In the genomic region with DNA sequence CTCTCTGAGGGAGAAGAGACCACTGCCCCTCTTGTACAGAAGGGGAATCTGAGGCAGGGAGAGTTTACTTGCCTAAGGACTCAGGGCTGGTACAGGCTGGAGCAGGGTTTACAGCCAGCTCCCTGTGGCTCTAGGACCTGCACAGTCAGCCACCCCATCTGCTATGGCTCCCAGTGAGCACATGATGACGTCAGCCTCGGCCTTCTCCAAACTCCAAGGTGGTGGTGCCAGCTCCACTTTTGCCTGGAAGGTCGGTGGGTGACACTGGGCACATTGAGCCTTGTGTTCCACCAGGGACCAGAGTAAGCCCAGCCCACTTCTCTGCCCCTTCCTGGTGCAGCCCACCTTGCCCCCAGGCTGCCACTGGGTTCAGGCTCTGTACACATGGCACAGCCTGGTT, we compare ENCODE assay signal across 24 cellular contexts.
"Had no signal": no experiment of that assay in that cellular context is flagged by ENCODE, and none has a peak within 500 bp of the region (broad histone marks: within the 10 kb centered on the region; RNA-seq: fewer than 3 reads in every experiment).

No MANE protein-coding gene starts in this region.

- H3K4me3 Mint-ChIP-seq: activated B cell treated with CpG ODN at 0.5 μM for 24 hours; activated CD8-positive, alpha-beta T cell treated with anti-CD3 and anti-CD28 coated beads for 36 hours; brain; memory B cell; naive thymus-derived CD4-positive, alpha-beta T cell had no signal

- H3K9me3 Mint-ChIP-seq: activated B cell treated with CpG ODN at 0.5 μM for 24 hours; activated CD8-positive, alpha-beta T cell treated with anti-CD3 and anti-CD28 coated beads for 36 hours; activated naive CD4-positive, alpha-beta T cell treated with anti-CD3 and anti-CD28 coated beads, Interleukin-2, amount 50 U/mL, for 72 hours; memory B cell; naive thymus-derived CD4-positive, alpha-beta T cell had no signal

- H3K4me1 Mint-ChIP-seq: activated B cell treated with CpG ODN at 0.5 μM for 24 hours had no signal

- H3K4me1 ChIP-seq: foreskin keratinocyte, left ventricle myocardium inferior, uterus had no signal

- FAIRE-seq: TTC549 had no signal

- H3K27me3 ChIP-seq: uterus had no signal

- DNase-seq: activated B cell treated with CpG ODN at 0.5 μM for 24 hours; activated CD4-positive, alpha-beta T cell treated with anti-CD3 and anti-CD28 coated beads for 48 hours; activated CD8-positive, alpha-beta memory T cell treated with anti-CD3 and anti-CD28 coated beads, Interleukin-2, amount 50 U/mL, for 4 hours; activated CD8-positive, alpha-beta T cell treated with anti-CD3 and anti-CD28 coated beads for 36 hours; activated effector memory CD4-positive, alpha-beta T cell treated with anti-CD3 and anti-CD28 coated beads, Interleukin-2, amount 50 U/mL, for 16 hours; activated T-cell treated with anti-CD3 and anti-CD28 coated beads, Interleukin-2, amount 50 U/mL, for 48 hours; amniotic stem cell; central memory CD4-positive, alpha-beta T cell; effector CD8-positive, alpha-beta T cell; foreskin keratinocyte; glutamatergic neuron; hypothalamus; left ventricle myocardium inferior; mucosa of descending colon; naive thymus-derived CD4-positive, alpha-beta T cell; stimulated activated CD4-positive, alpha-beta T cell treated with anti-CD3 and anti-CD28 coated beads, Interleukin-12 subunit alpha, Interleukin-12 subunit beta, amount 100 ng/mL, for 4 hours; stimulated activated CD4-positive, alpha-beta T cell treated with anti-CD3 and anti-CD28 coated beads, Interleukin-2, amount 100 ng/mL, for 24 hours; uterus had no signal

- ATAC-seq: activated CD8-positive, alpha-beta T cell treated with anti-CD3 and anti-CD28 coated beads for 36 hours; activated naive CD4-positive, alpha-beta T cell treated with anti-CD3 and anti-CD28 coated beads, Interleukin-2, amount 50 U/mL, for 72 hours; foreskin keratinocyte; mucosa of descending colon; naive thymus-derived CD4-positive, alpha-beta T cell had no signal

- H3K27ac Mint-ChIP-seq: activated B cell treated with CpG ODN at 0.5 μM for 24 hours; activated CD8-positive, alpha-beta T cell treated with anti-CD3 and anti-CD28 coated beads for 36 hours; activated naive CD4-positive, alpha-beta T cell treated with anti-CD3 and anti-CD28 coated beads, Interleukin-2, amount 50 U/mL, for 72 hours; brain; memory B cell had no signal

- H3K9me3 ChIP-seq: left ventricle myocardium inferior, mucosa of descending colon, neutrophil, thoracic aorta, uterus had no signal

- H3K36me3 Mint-ChIP-seq: activated naive CD4-positive, alpha-beta T cell treated with anti-CD3 and anti-CD28 coated beads, Interleukin-2, amount 50 U/mL, for 72 hours; brain; memory B cell; naive thymus-derived CD4-positive, alpha-beta T cell had no signal

- H3K27ac ChIP-seq: foreskin keratinocyte, left ventricle myocardium inferior, neutrophil, thoracic aorta, uterus had no signal
